ENCODE assay signal across 1 cellular context in the genomic region with DNA sequence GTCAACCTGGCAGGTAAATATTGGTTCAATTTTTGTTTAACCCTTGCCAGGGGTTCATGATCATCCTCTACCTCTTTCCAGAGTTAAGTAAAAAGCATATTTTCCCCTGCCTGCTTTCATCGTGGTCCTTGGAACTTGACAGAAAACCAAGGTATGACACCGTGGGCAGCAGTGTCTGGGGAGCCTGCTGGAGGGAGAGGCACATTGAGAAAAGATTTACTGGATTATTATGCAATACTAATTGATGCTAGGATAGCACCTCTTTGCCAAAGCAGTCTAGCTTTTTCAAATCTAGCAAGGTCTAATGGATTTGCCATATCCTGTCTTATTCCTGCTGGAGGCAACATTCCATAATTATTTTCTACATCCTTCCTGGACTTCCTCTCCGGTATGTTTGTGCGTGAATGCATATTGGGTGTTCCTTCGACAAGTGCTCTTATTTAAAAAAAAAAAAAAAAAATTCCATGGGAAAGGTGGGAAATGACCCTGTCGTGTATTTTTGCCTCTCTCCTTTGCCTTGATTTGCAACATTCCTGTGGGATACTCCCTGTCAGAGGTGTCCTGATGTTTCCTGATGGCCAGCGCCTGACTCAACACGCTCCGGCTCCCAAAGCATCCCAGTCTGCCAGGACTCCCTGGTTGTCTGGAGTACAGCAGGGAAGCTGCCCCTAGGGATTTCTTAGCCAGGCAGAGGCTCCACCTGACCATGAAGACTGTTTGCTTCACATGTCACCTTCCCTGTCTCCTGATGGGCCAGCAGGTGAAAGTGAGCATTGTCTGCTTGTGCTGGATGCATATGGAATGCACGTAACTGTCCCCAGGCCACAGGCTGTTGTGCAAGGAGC.
TF ChIP-seq lines count a peak whose summit lies in the region.

No MANE protein-coding gene starts in this region.

TF ChIP-seq in H1, 55 proteins besides CTCF, POLR2A, EP300 and RAD21 (continued from another document):
- TF ChIP-seq, protein P1, sequence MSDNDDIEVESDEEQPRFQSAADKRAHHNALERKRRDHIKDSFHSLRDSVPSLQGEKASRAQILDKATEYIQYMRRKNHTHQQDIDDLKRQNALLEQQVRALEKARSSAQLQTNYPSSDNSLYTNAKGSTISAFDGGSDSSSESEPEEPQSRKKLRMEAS (IDR thresholded peaks at IDR 0.05) = no peak
- TF ChIP-seq GABPA (IDR thresholded peaks at IDR 0.05; ENCODE audit: borderline replicate concordance, insufficient read depth, low read length) (no peak), CHD2 (IDR thresholded peaks at IDR 0.05; ENCODE audit: low read length) (no peak), SIN3A (conservative IDR thresholded peaks at IDR 0.05 in 1 of 2, IDR thresholded peaks at IDR 0.05 in 1 of 2; ENCODE audit: low read depth in 1 of 2, low read length in 2 of 2) (no peak), RFX5 (IDR thresholded peaks at IDR 0.05; ENCODE audit: borderline replicate concordance, low read depth, low read length) (no peak), BACH1 (IDR thresholded peaks at IDR 0.05; ENCODE audit: low read length) (no peak), SP4 (IDR thresholded peaks at IDR 0.05; ENCODE audit: low read length) (no peak), KDM1A (IDR thresholded peaks at IDR 0.05; ENCODE audit: borderline replicate concordance, low read length) (no peak)
- TF ChIP-seq, protein P2, sequence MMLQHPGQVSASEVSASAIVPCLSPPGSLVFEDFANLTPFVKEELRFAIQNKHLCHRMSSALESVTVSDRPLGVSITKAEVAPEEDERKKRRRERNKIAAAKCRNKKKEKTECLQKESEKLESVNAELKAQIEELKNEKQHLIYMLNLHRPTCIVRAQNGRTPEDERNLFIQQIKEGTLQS (IDR thresholded peaks at IDR 0.05; ENCODE audit: insufficient read depth, low read depth, low read length) = no peak
